Comparison of ENCODE assay signal across 18 cellular contexts in genomic region chr9:72960446-72960845, GRCh38. TPM values are rescaled to one million over a fixed set of nuclear protein-coding genes. Genes with fewer than 3 reads are reported as not detected.
DNase-seq lines count a peak whose midpoint lies in the region; ATAC-seq lines count a peak whose summit lies in the region.
"Had no signal": no experiment of that assay in that cellular context is flagged by ENCODE, and none has a peak within 500 bp of the region (broad histone marks: within the 10 kb centered on the region; RNA-seq: fewer than 3 reads in every experiment).

No MANE protein-coding gene starts in this region.

- peak; percentile 12 for DNase-seq in NCI-H226
- peak; percentile 43 for DNase-seq in epithelial cell of prostate (ENCODE audit: low read depth, low spot score)
- peak; percentile 9 for DNase-seq in myocyte (ENCODE audit: low read depth)
- DNase-seq in anterior cingulate cortex (lab: John Stamatoyannopoulos, UW), result no peak
- no peak for DNase-seq in activated CD4-positive, alpha-beta memory T cell treated with anti-CD3 and anti-CD28 coated beads, Interleukin-2, amount 10 ng/mL, durations not matched to agents 7 days and 5 days
- no peak for DNase-seq in stimulated activated naive CD4-positive, alpha-beta T cell treated with Interleukin-2 at 50 U/mL for 16 hours (lab: John Stamatoyannopoulos, UW)
- DNase-seq: activated CD8-positive, alpha-beta memory T cell treated with anti-CD3 and anti-CD28 coated beads, Interleukin-2, amount 50 U/mL, for 4 hours; CD4-positive, CD25-positive, alpha-beta regulatory T cell; islet precursor cell; MM.1S; naive thymus-derived CD8-positive, alpha-beta T cell; NCI-H2227 treated with DMSO at 0.1 percent for 48 hours; stimulated activated CD8-positive, alpha-beta memory T cell treated with anti-CD3 and anti-CD28 coated beads, Interleukin-4, amount 100 ng/mL, for 48 hours; T-helper 1 cell had no signal

- H3K27me3 Mint-ChIP-seq in activated CD4-positive, alpha-beta memory T cell treated with anti-CD3 and anti-CD28 coated beads, Interleukin-2, amount 10 ng/mL, durations not matched to agents 7 days and 5 days, result peaks cover 2% of the 10 kb centered on the region
- H3K27me3 Mint-ChIP-seq: CD4-positive, CD25-positive, alpha-beta regulatory T cell had no signal

- no peaks in the 10 kb centered on the region for H3K36me3 Mint-ChIP-seq in activated CD4-positive, alpha-beta memory T cell treated with anti-CD3 and anti-CD28 coated beads, Interleukin-2, amount 10 ng/mL, durations not matched to agents 7 days and 5 days (ENCODE audit: low read depth)
- H3K36me3 Mint-ChIP-seq: CD4-positive, CD25-positive, alpha-beta regulatory T cell had no signal

- CTCF ChIA-PET in activated CD4-positive, alpha-beta memory T cell treated with anti-CD3 and anti-CD28 coated beads, Interleukin-2, amount 10 ng/mL, durations not matched to agents 7 days and 5 days (lab: Charles Lee), result no interaction called here

- ATAC-seq in GM18867 (IDR thresholded peaks at IDR 0.05; ENCODE audit: unreplicated experiment), result peak; percentile 37
- ATAC-seq: activated CD4-positive, CD25-positive, alpha-beta regulatory T cell treated with anti-CD3 and anti-CD28 coated beads, Interleukin-2, amount 50 U/mL, for 24 hours; naive thymus-derived CD8-positive, alpha-beta T cell had no signal

- H3K9me3 Mint-ChIP-seq in activated CD4-positive, alpha-beta memory T cell treated with anti-CD3 and anti-CD28 coated beads, Interleukin-2, amount 10 ng/mL, durations not matched to agents 7 days and 5 days, result no peaks in the 10 kb centered on the region

- no peaks in the 10 kb centered on the region for H3K4me1 Mint-ChIP-seq in activated CD4-positive, alpha-beta memory T cell treated with anti-CD3 and anti-CD28 coated beads, Interleukin-2, amount 10 ng/mL, durations not matched to agents 7 days and 5 days
- H3K4me1 Mint-ChIP-seq: activated naive CD4-positive, alpha-beta T cell treated with anti-CD3 and anti-CD28 coated beads, Interleukin-2, amount 50 U/mL, for 24 hours; CD4-positive, CD25-positive, alpha-beta regulatory T cell; central memory CD8-positive, alpha-beta T cell; naive thymus-derived CD8-positive, alpha-beta T cell had no signal

- no peak overlapping the region for H3K27ac ChIP-seq in epithelial cell of prostate

- POLR2A ChIA-PET in activated CD4-positive, alpha-beta memory T cell treated with anti-CD3 and anti-CD28 coated beads, Interleukin-2, amount 10 ng/mL, durations not matched to agents 7 days and 5 days (lab: Charles Lee), result no interaction called here

- no peak overlapping the region for H3K27ac Mint-ChIP-seq in activated CD4-positive, alpha-beta memory T cell treated with anti-CD3 and anti-CD28 coated beads, Interleukin-2, amount 10 ng/mL, durations not matched to agents 7 days and 5 days
- H3K27ac Mint-ChIP-seq: activated naive CD4-positive, alpha-beta T cell treated with anti-CD3 and anti-CD28 coated beads, Interleukin-2, amount 50 U/mL, for 24 hours; CD4-positive, CD25-positive, alpha-beta regulatory T cell; naive thymus-derived CD8-positive, alpha-beta T cell had no signal

- no peak overlapping the region for H3K4me3 Mint-ChIP-seq in activated CD4-positive, alpha-beta memory T cell treated with anti-CD3 and anti-CD28 coated beads, Interleukin-2, amount 10 ng/mL, durations not matched to agents 7 days and 5 days
- H3K4me3 Mint-ChIP-seq: activated naive CD4-positive, alpha-beta T cell treated with anti-CD3 and anti-CD28 coated beads, Interleukin-2, amount 50 U/mL, for 24 hours; CD4-positive, CD25-positive, alpha-beta regulatory T cell; central memory CD8-positive, alpha-beta T cell; naive thymus-derived CD8-positive, alpha-beta T cell had no signal

RNA-seq across cellular contexts. Expression of gene ALDH1A1, which starts 7.6 kb away (rescaled TPM):
- 199 and 255 TPM in 2 replicates for total RNA-seq in myocyte
- 79.3 TPM for polyA plus RNA-seq in myocyte (2012)
- total RNA-seq in activated CD4-positive, alpha-beta memory T cell treated with anti-CD3 and anti-CD28 coated beads, Interleukin-2, amount 10 ng/mL, durations not matched to agents 7 days and 5 days, result not detected

Comparison
In these comparisons a context has a peak if more than half of its experiments do, and no peak if none do; other contexts are left out.
1. DNase-seq: peak in NCI-H226 (single experiment), epithelial cell of prostate (single experiment) and myocyte (single experiment); none in anterior cingulate cortex (0 of 58), activated CD4-positive, alpha-beta memory T cell treated with anti-CD3 and anti-CD28 coated beads, Interleukin-2, amount 10 ng/mL, durations not matched to agents 7 days and 5 days (single experiment) and stimulated activated naive CD4-positive, alpha-beta T cell treated with Interleukin-2 at 50 U/mL for 16 hours (single experiment).
2. RNA of gene ALDH1A1, which starts 7.6 kb away (total RNA-seq): 199 to 255 TPM in myocyte; not detected in activated CD4-positive, alpha-beta memory T cell treated with anti-CD3 and anti-CD28 coated beads, Interleukin-2, amount 10 ng/mL, durations not matched to agents 7 days and 5 days; every median in the first group is over 100 times any median in the second.